In the genomic region with DNA sequence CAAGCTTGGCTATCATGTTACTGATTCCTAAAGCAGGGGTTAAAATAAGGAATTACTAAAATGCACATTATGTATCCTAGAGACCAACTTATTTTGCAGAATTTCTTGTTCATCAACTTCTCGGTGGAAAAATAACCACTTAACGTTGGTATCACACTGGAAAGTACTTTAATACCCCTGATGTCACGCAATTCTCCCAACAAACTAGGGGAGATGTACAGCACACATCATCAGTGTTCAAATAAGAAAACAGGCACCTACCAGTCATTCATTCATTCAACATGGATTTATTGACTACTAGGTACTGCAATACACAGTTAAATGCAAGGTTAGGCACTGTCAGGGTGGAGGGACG, we compare ENCODE assay signal across 8 cellular contexts. TPM values are rescaled to one million over a fixed set of nuclear protein-coding genes. Genes with fewer than 3 reads are reported as not detected.
DNase-seq lines count a peak whose midpoint lies in the region; ATAC-seq, FAIRE-seq and TF ChIP-seq lines count a peak whose summit lies in the region.

No MANE protein-coding gene starts in this region.

- peak overlapping the region; percentile 82 to 91 (median 84) for H3K27ac ChIP-seq in Peyer's patch
- H3K27ac ChIP-seq in esophagus (ENCODE audit: low read depth in 2 of 2, low read length in 1 of 2): peak overlapping the region; percentile 89 to 94
- peak overlapping the region in 3 of 4 donors; percentile 51 to 81 (median 75) for H3K27ac ChIP-seq in pancreas

- H3K4me3 ChIP-seq in Caco-2 (ENCODE audit: low read depth, low read length): peak overlapping the region; percentile 87
- peak overlapping the region; percentile 58 to 84 (median 72) for H3K4me3 ChIP-seq in Peyer's patch
- peak overlapping the region; percentile 60 to 88 for H3K4me3 ChIP-seq in esophagus (ENCODE audit: low read depth in 1 of 2, low read length in 2 of 2)
- peak overlapping the region; percentile 38 to 76 (median 51) for H3K4me3 ChIP-seq in pancreas

- peaks cover 18% of the 10 kb centered on the region for H3K4me1 Mint-ChIP-seq in Caco-2 (ENCODE audit: low read depth, unreplicated experiment)

- FAIRE-seq in pancreas (lab: Jason Lieb, UNC): no peak

- DNase-seq in Caco-2 (no peak), Peyer's patch (no peak), pancreas (no peak), NCI-H2029 (lab: John Stamatoyannopoulos, UW) (no peak), DMS53 treated with DMSO at 0.1 percent for 48 hours (lab: John Stamatoyannopoulos, UW; ENCODE audit: unreplicated experiment) (no peak), hippocampal formation (lab: John Stamatoyannopoulos, UW) (no peak)

- peaks cover 45% of the 10 kb centered on the region for H3K36me3 Mint-ChIP-seq in Caco-2 (ENCODE audit: insufficient read depth, unreplicated experiment)

- POLR2A ChIA-PET in Caco-2 (lab: Charles Lee): no interaction called here

- CTCF ChIA-PET in Caco-2 (lab: Charles Lee): interaction anchor here (0.7 kb wide), 1 partner anchor 51 kb away, joined by 3 read pairs; no protein-coding TSS in a partner anchor

- H3K9me3 ChIP-seq in Caco-2 (no peaks in the 10 kb centered on the region), Peyer's patch (no peaks in the 10 kb centered on the region), esophagus (ENCODE audit: control insufficient read depth in 2 of 2, insufficient read depth in 1 of 2, low read depth in 1 of 2, low read length in 1 of 2) (no peaks in the 10 kb centered on the region), pancreas (no peaks in the 10 kb centered on the region)

- H3K4me3 Mint-ChIP-seq in Caco-2 (ENCODE audit: unreplicated experiment): peak overlapping the region; percentile 81

- peak overlapping the region; percentile 90 for H3K27ac Mint-ChIP-seq in Caco-2 (ENCODE audit: unreplicated experiment)

- no peak for TF ChIP-seq POLR2A in Peyer's patch (IDR thresholded peaks at IDR 0.05)

- peaks cover 5% of the 10 kb centered on the region for H3K4me1 ChIP-seq in Caco-2
- H3K4me1 ChIP-seq in Peyer's patch: peaks cover 0 to 10% (median 3%) of the 10 kb centered on the region in 4 donors
- H3K4me1 ChIP-seq in esophagus (ENCODE audit: control insufficient read depth in 2 of 2, insufficient read depth in 2 of 2, low read length in 1 of 2): peaks cover 2 to 4% of the 10 kb centered on the region in 2 donors
- H3K4me1 ChIP-seq in pancreas: peaks cover 0 to 14% (median 8%) of the 10 kb centered on the region in 3 donors

- H3K36me3 ChIP-seq in Caco-2 (ENCODE audit: control insufficient read depth, insufficient read depth, low read length) (peaks cover 5% of the 10 kb centered on the region), Peyer's patch (peaks cover 0 to 44% (median 0%) of the 10 kb centered on the region in 3 donors), esophagus (ENCODE audit: control insufficient read depth in 2 of 2, insufficient read depth in 2 of 2, low read length in 1 of 2) (peaks cover 9 to 14% of the 10 kb centered on the region in 2 donors), pancreas (peaks cover 0 to 41% (median 20%) of the 10 kb centered on the region in 3 donors)

- no peak for TF ChIP-seq CTCF in Caco-2 (IDR thresholded peaks at IDR 0.05; ENCODE audit: insufficient read depth in 1 of 2, low read depth in 1 of 2, low read length in 1 of 2, severe bottlenecking in 1 of 2, unreplicated experiment in 1 of 2)
- no peak for TF ChIP-seq CTCF in Peyer's patch (IDR thresholded peaks at IDR 0.05)
- TF ChIP-seq CTCF in pancreas (IDR thresholded peaks at IDR 0.05): no peak

- no peak for ATAC-seq in pancreas
- ATAC-seq in GM19328 (IDR thresholded peaks at IDR 0.05; ENCODE audit: unreplicated experiment): no peak

- intact Hi-C loops in Caco-2 (cut with micrococcal nuclease; ENCODE audit: unreplicated experiment) (loop anchor here (1.0 to 2.0 kb wide), 3 partner anchors 11 to 132 kb away; a partner anchor contains a TSS), pancreas (cut with DNase I) (no loop called here)

- H3K9me3 Mint-ChIP-seq in Caco-2 (ENCODE audit: unreplicated experiment): no peaks in the 10 kb centered on the region

- 6 to 7% methylated on average over 4 of the region's 4 CpGs for WGBS in esophagus, 2 donors
- WGBS in pancreas, 2 donors: 2 to 4% methylated on average over 4 of the region's 4 CpGs

- no peaks in the 10 kb centered on the region for H3K27me3 Mint-ChIP-seq in Caco-2 (ENCODE audit: insufficient read depth, unreplicated experiment)

- H3K27me3 ChIP-seq in Caco-2 (replicated peaks; ENCODE audit: control insufficient read depth, insufficient read depth, low read length) (no peaks in the 10 kb centered on the region), Peyer's patch (no peaks in the 10 kb centered on the region), esophagus (ENCODE audit: control insufficient read depth in 1 of 2, insufficient read depth in 2 of 2, low read length in 2 of 2) (no peaks in the 10 kb centered on the region), pancreas (no peaks in the 10 kb centered on the region)

- BruUV-seq in Caco-2 (replicated peaks; lab: Mats Ljungman, UMichigan): no TSS peak

RNA-seq across cellular contexts. Expression of a gene that starts 0.6 kb away (rescaled TPM):
- 31.3 and 32.3 TPM in 2 replicates for total RNA-seq in Caco-2 (2022)
- total RNA-seq in Peyer's patch: 10 to 100 TPM; 33.6 to 63.4 (median 53.4) TPM
- polyA plus RNA-seq in esophagus: 10 to 100 TPM in 1 of 2 donors, 1 to 10 TPM in 1; 5.4 to 13.5 TPM
- 10 to 100 TPM; 12.0 to 16.3 (median 14.2) TPM for total RNA-seq in pancreas
- polyA plus RNA-seq in pancreas: 1 to 10 TPM; 4.6 to 8.1 TPM

RNA-seq across cellular contexts. Expression of a gene that starts 30.5 kb away (rescaled TPM):
- 0.25 and 0.28 TPM in 2 replicates for total RNA-seq in Caco-2 (2022)
- under 1 TPM; 0.18 to 0.83 (median 0.44) TPM for total RNA-seq in Peyer's patch
- polyA plus RNA-seq in esophagus: under 1 TPM; 0.08 to 0.25 TPM
- total RNA-seq in pancreas: under 1 TPM; 0.03 to 0.14 (median 0.09) TPM
- under 1 TPM; 0.19 to 0.54 TPM for polyA plus RNA-seq in pancreas

RNA-seq across cellular contexts. Expression of a gene that starts 50.1 kb away (rescaled TPM):
- total RNA-seq in Caco-2 (2022) (not detected in 2 replicates), Peyer's patch (not detected), pancreas (not detected)
- polyA plus RNA-seq in esophagus (under 1 TPM in 1 of 2 donors, not detected in 1; 0.02 TPM), pancreas (not detected)

RNA-seq across cellular contexts. Expression of a gene that starts 56.6 kb away (rescaled TPM):
- total RNA-seq in Caco-2 (2022) (not detected in 2 replicates), Peyer's patch (not detected), pancreas (not detected)
- polyA plus RNA-seq in esophagus (under 1 TPM; 0.73 to 0.80 TPM), pancreas (not detected)
